ENCODE assay signal across 8 cellular contexts in genomic region chr10:102394079-102394800, GRCh38. TPM values are rescaled to one million over a fixed set of nuclear protein-coding genes. Genes with fewer than 3 reads are reported as not detected.
DNase-seq lines count a peak whose midpoint lies in the region; TF ChIP-seq lines count a peak whose summit lies in the region.

No MANE protein-coding gene starts in this region.

- intact Hi-C loops in ascending aorta (cut with DNase I), result loop anchor here (1.0 to 2.0 kb wide), 2 partner anchors 28 to 85 kb away; no protein-coding TSS in a partner anchor

- H3K27ac ChIP-seq in ascending aorta, result peak overlapping the region; percentile 89 to 97

- H3K27me3 ChIP-seq in MG63 (no peaks in the 10 kb centered on the region; the same call in 1 of the 2 replicates), ascending aorta (no peaks in the 10 kb centered on the region)

- no peak for TF ChIP-seq CTCF in GM12864 (IDR thresholded peaks at IDR 0.05; ENCODE audit: low read depth, low read length, missing control alignments)
- peak in 2 of 3 experiments; percentile 94 to 99 for TF ChIP-seq CTCF in ascending aorta (IDR thresholded peaks at IDR 0.05)

- no peaks in the 10 kb centered on the region for H3K9me3 ChIP-seq in MG63
- no peaks in the 10 kb centered on the region for H3K9me3 ChIP-seq in ascending aorta

- peaks cover 8 to 23% of the 10 kb centered on the region in 2 donors for H3K4me1 ChIP-seq in ascending aorta

- H3K36me3 ChIP-seq in MG63, result peaks cover 16% of the 10 kb centered on the region
- peaks cover 4 to 12% of the 10 kb centered on the region in 2 donors for H3K36me3 ChIP-seq in ascending aorta

- peak overlapping the region; percentile 70 for H3K4me3 ChIP-seq in GM12864 (ENCODE audit: low read depth, low read length)
- peak overlapping the region; percentile 66 for H3K4me3 ChIP-seq in MG63
- peak overlapping the region; percentile 65 to 85 for H3K4me3 ChIP-seq in ascending aorta

- peak; percentile 89 for DNase-seq in GM12864 (ENCODE audit: low read depth)
- peak; percentile 95 for DNase-seq in HCEC 1CT
- peak; percentile 90 for DNase-seq in MG63
- DNase-seq in T-helper 2 cell, result peak; percentile 94 to 100 (median 98)
- DNase-seq in ascending aorta (ENCODE audit: low spot score in 2 of 2), result peak; percentile 82 to 97
- DNase-seq in hepatic stellate cell (ENCODE audit: low spot score), result peak; percentile 99
- peak; percentile 94 for DNase-seq in retina
- no peak for DNase-seq in NCI-H2107 treated with DMSO at 0.1 percent for 48 hours (lab: John Stamatoyannopoulos, UW; ENCODE audit: unreplicated experiment)

RNA-seq across cellular contexts. Expression of gene NFKB2, which starts 1.3 kb away (rescaled TPM):
- total RNA-seq in MG63 (2014; rRNA removed; shearing (Covaris generic); ENCODE audit: low replicate concordance), result 15.8 and 22.7 TPM in 2 replicates
- total RNA-seq in ascending aorta, result 89.2 TPM

RNA-seq across cellular contexts. Expression of gene PSD, which starts 24.3 kb away (rescaled TPM):
- not detected in 2 replicates for total RNA-seq in MG63 (2014; rRNA removed; shearing (Covaris generic); ENCODE audit: low replicate concordance)
- not detected for total RNA-seq in ascending aorta

RNA-seq across cellular contexts. Expression of gene FBXL15, which starts 26.4 kb away (rescaled TPM):
- total RNA-seq in MG63 (2014; rRNA removed; shearing (Covaris generic); ENCODE audit: low replicate concordance), result 10.7 and 11.2 TPM in 2 replicates
- total RNA-seq in ascending aorta, result 16.5 TPM

RNA-seq across cellular contexts. Expression of gene CUEDC2, which starts 38.1 kb away (rescaled TPM):
- 92.1 and 151 TPM in 2 replicates for total RNA-seq in MG63 (2014; rRNA removed; shearing (Covaris generic); ENCODE audit: low replicate concordance)
- total RNA-seq in ascending aorta, result 45.1 TPM

RNA-seq across cellular contexts. Expression of gene C10orf95, which starts 57.1 kb away (rescaled TPM):
- total RNA-seq in MG63 (2014; rRNA removed; shearing (Covaris generic); ENCODE audit: low replicate concordance), result not detected in 2 replicates
- not detected for total RNA-seq in ascending aorta
